ENCODE assay signal across 10 cellular contexts in genomic region chr9:137034039-137034708, GRCh38. TPM values are rescaled to one million over a fixed set of nuclear protein-coding genes. Genes with fewer than 3 reads are reported as not detected.
A peak's percentile ranks its signal among the peaks of the same experiment; 100 is the strongest.
DNase-seq lines count a peak whose midpoint lies in the region; ATAC-seq, FAIRE-seq and TF ChIP-seq lines count a peak whose summit lies in the region.
"Had no signal": no experiment of that assay in that cellular context is flagged by ENCODE, and none has a peak within 500 bp of the region (broad histone marks: within the 10 kb centered on the region; RNA-seq: fewer than 3 reads in every experiment).

No MANE protein-coding gene starts in this region.

- no peaks in the 10 kb centered on the region for H3K27me3 Mint-ChIP-seq in CD8-positive, alpha-beta T cell (ENCODE audit: low read depth)

- no peaks in the 10 kb centered on the region for H3K36me3 ChIP-seq in CD8-positive, alpha-beta T cell (ENCODE audit: insufficient read depth, low read length)
- H3K36me3 ChIP-seq in mucosa of stomach (ENCODE audit: control insufficient read depth, insufficient read depth, low read length) (no peaks in the 10 kb centered on the region), WERI-Rb-1 (peaks cover 11% of the 10 kb centered on the region)

- H3K9ac ChIP-seq in mucosa of stomach (ENCODE audit: low read length): peak overlapping the region; percentile 28

- POLR2A ChIA-PET in CD8-positive, alpha-beta T cell (lab: Charles Lee): interaction anchor here (1.3 to 2.0 kb wide), 7 partner anchors 30 to 206 kb away, joined by 3 to 9 read pairs (median 4); partner anchors contain the start of genes CLIC3, FBXW5, SAPCD2 and TUBB4B

- no peak for TF ChIP-seq CTCF in CD8-positive, alpha-beta T cell (IDR thresholded peaks at IDR 0.05)
- TF ChIP-seq CTCF in VCaP (conservative IDR thresholded peaks at IDR 0.05) (no peak), WERI-Rb-1 (IDR thresholded peaks at IDR 0.05; ENCODE audit: low read depth, low read length) (no peak)

- peak overlapping the region; percentile 83 for H3K27ac Mint-ChIP-seq in CD8-positive, alpha-beta T cell

- ATAC-seq in CD8-positive, alpha-beta T cell: no peak
- ATAC-seq in sciatic nerve: no peak

- H3K4me3 ChIP-seq in CD8-positive, alpha-beta T cell (ENCODE audit: low read depth, low read length): peak overlapping the region; percentile 48
- H3K4me3 ChIP-seq in mucosa of stomach (ENCODE audit: low read length): no peak overlapping the region
- no peak overlapping the region for H3K4me3 ChIP-seq in WERI-Rb-1 (ENCODE audit: low read depth, low read length)

- H3K4me1 ChIP-seq in CD8-positive, alpha-beta T cell (ENCODE audit: insufficient read depth, low read length): peaks cover 55% of the 10 kb centered on the region
- H3K4me1 ChIP-seq in mucosa of stomach (ENCODE audit: control insufficient read depth, insufficient read depth, low read length): peaks cover 28% of the 10 kb centered on the region

- DNase-seq in CD8-positive, alpha-beta T cell: peak in 1 of 7 experiments; percentile 71
- DNase-seq in H54 (ENCODE audit: insufficient read length, low spot score) (peak; percentile 86), sciatic nerve (ENCODE audit: low spot score) (no peak), NCI-H1694 (lab: John Stamatoyannopoulos, UW) (no peak), WERI-Rb-1 (no peak)

- no peaks in the 10 kb centered on the region for H3K9me3 Mint-ChIP-seq in CD8-positive, alpha-beta T cell
- H3K9me3 Mint-ChIP-seq: neural crest cell had no signal

- TF ChIP-seq POLR2A in H54 (IDR thresholded peaks at IDR 0.05; ENCODE audit: low read depth, low read length): no peak

- H3K4me1 Mint-ChIP-seq in CD8-positive, alpha-beta T cell (ENCODE audit: low read depth): peaks cover 41% of the 10 kb centered on the region

- no peak for FAIRE-seq in H54 (lab: Jason Lieb, UNC)

- intact Hi-C loops in CD8-positive, alpha-beta T cell (cut with DNase I, micrococcal nuclease): loop anchor here (2.0 kb wide), 2 partner anchors 29 to 41 kb away; partner anchors contain the start of gene PAXX (in 1 of the 2)
- intact Hi-C loops in sciatic nerve (cut with DNase I): loop anchor here (5.0 kb wide), 1 partner anchor 237 kb away; the partner anchor contains the start of gene CCDC183

- CTCF ChIA-PET in CD8-positive, alpha-beta T cell (lab: Charles Lee): interaction anchor here (0.6 to 4.3 kb wide), 34 partner anchors 8 to 293 kb away, joined by 3 to 68 read pairs (median 6); partner anchors contain the start of genes AJM1, C8G, CLIC3 and MAMDC4

- no peaks in the 10 kb centered on the region for H3K27me3 ChIP-seq in CD8-positive, alpha-beta T cell (ENCODE audit: insufficient read depth, low read length)
- H3K27me3 ChIP-seq in mucosa of stomach (ENCODE audit: control insufficient read depth, insufficient read depth, low read length): peaks cover 9% of the 10 kb centered on the region
- no peaks in the 10 kb centered on the region for H3K27me3 ChIP-seq in WERI-Rb-1 (ENCODE audit: insufficient read depth, low read depth, severe bottlenecking)

- H3K4me3 Mint-ChIP-seq in CD8-positive, alpha-beta T cell: peak overlapping the region; percentile 70
- H3K4me3 Mint-ChIP-seq: neural crest cell had no signal

- H3K36me3 Mint-ChIP-seq in CD8-positive, alpha-beta T cell: no peaks in the 10 kb centered on the region

- H3K9me3 ChIP-seq in CD8-positive, alpha-beta T cell (ENCODE audit: low read length): no peaks in the 10 kb centered on the region
- H3K9me3 ChIP-seq in mucosa of stomach (ENCODE audit: control insufficient read depth, low read length): no peaks in the 10 kb centered on the region
- no peaks in the 10 kb centered on the region for H3K9me3 ChIP-seq in WERI-Rb-1 (ENCODE audit: severe bottlenecking)

- H3K27ac ChIP-seq in CD8-positive, alpha-beta T cell (ENCODE audit: low read depth, low read length): no peak overlapping the region
- H3K27ac ChIP-seq in VCaP (peak overlapping the region; percentile 91), WERI-Rb-1 (no peak overlapping the region)

RNA-seq across cellular contexts. Expression of gene FUT7, which starts 2.3 kb away (rescaled TPM):
- total RNA-seq in CD8-positive, alpha-beta T cell: under 1 TPM; 0.42 to 0.65 TPM
- total RNA-seq in sciatic nerve: 0.18 TPM
- total RNA-seq: glomerular endothelial cell, neural crest cell had no signal

RNA-seq across cellular contexts. Expression of gene ABCA2, which starts 6.1 kb away (rescaled TPM):
- 10 to 100 TPM; 87.5 to 93.0 TPM for total RNA-seq in CD8-positive, alpha-beta T cell
- 298 TPM for total RNA-seq in sciatic nerve

RNA-seq across cellular contexts. Expression of gene NPDC1, which starts 11.8 kb away (rescaled TPM):
- total RNA-seq in CD8-positive, alpha-beta T cell: 10 to 100 TPM; 29.7 to 29.8 TPM
- 157 TPM for total RNA-seq in sciatic nerve

RNA-seq across cellular contexts. Expression of gene ENTPD2, which starts 19.7 kb away (rescaled TPM):
- total RNA-seq in CD8-positive, alpha-beta T cell: not detected
- total RNA-seq in sciatic nerve: 24.3 TPM
- total RNA-seq: glomerular endothelial cell; neural crest cell; T-helper 2 cell treated with Interferon-gamma antibody and Interleukin-4, amounts not matched to agents 100 ng/mL and 5 ng/mL, for 36 hours had no signal

RNA-seq across cellular contexts. Expression of gene SAPCD2, which starts 36.2 kb away (rescaled TPM):
- total RNA-seq in CD8-positive, alpha-beta T cell: under 1 TPM; 0.38 to 0.47 TPM
- total RNA-seq in sciatic nerve: 0.36 TPM
